Comparison of ENCODE assay signal across 14 cellular contexts in the genomic region with DNA sequence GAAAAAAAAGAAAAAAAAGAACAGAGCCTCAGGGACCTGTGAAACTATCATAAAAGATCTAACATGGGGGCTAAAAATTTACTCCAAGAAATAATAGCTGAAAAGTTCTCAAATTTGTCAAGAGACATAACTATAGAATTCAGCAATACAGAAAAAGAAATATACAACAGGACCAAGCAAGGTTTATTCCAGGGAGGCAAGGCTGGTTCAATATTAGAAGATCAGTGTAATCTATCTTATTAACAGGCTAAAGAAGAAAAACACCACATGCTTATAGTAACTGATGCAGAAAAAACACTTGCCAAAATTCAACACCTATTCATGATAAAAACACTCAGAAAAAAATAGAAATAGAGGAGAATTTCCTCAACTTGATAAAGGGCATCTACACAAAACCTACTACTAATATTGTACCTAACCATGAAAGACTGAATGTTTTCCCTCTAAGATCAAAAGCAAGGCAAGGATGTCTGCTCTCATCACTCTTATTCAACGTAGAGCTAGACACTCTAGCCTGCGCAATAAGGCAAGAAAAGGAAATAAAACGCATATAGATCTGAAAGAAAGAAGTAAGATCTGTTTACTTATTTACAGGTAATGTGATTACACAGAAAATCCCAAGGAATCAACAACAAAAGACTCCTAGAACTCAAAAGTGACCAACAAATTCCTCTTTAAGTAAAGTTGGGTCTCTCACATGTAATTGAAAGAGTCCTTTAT. TPM values are rescaled to one million over a fixed set of nuclear protein-coding genes. Genes with fewer than 3 reads are reported as not detected.
DNase-seq lines count a peak whose midpoint lies in the region; ATAC-seq and TF ChIP-seq lines count a peak whose summit lies in the region.
"Had no signal": no experiment of that assay in that cellular context is flagged by ENCODE, and none has a peak within 500 bp of the region (broad histone marks: within the 10 kb centered on the region; RNA-seq: fewer than 3 reads in every experiment).

No MANE protein-coding gene starts in this region.

- no peaks in the 10 kb centered on the region for H3K79me2 ChIP-seq in smooth muscle cell (ENCODE audit: low read depth)

- ATAC-seq in effector memory CD8-positive, alpha-beta T cell (replicated peaks): no peak

- H3K27me3 Mint-ChIP-seq in T-helper 1 cell treated with Interleukin-12 subunit alpha and Interleukin-12 subunit beta and Interleukin-4 antibody, amounts not matched to agents 30 μg/mL and 1 μg/mL, for 36 hours (ENCODE audit: low read depth): no peaks in the 10 kb centered on the region
- no peaks in the 10 kb centered on the region for H3K27me3 Mint-ChIP-seq in effector memory CD8-positive, alpha-beta T cell

- no peaks in the 10 kb centered on the region for H3K36me3 ChIP-seq in Peyer's patch
- H3K36me3 ChIP-seq in smooth muscle cell (ENCODE audit: low read depth): no peaks in the 10 kb centered on the region
- H3K36me3 ChIP-seq in vagina: no peaks in the 10 kb centered on the region

- no peaks in the 10 kb centered on the region for H3F3A ChIP-seq in smooth muscle cell (ENCODE audit: low read depth)

- WGBS in smooth muscle cell (ENCODE audit: low lambda C conversion rate): 95% methylated on average over 3 of the region's 3 CpGs

- intact Hi-C loops in vagina (cut with DNase I): no loop called here

- no peak overlapping the region for H3K27ac Mint-ChIP-seq in T-helper 1 cell treated with Interleukin-12 subunit alpha and Interleukin-12 subunit beta and Interleukin-4 antibody, amounts not matched to agents 30 μg/mL and 1 μg/mL, for 36 hours
- H3K27ac Mint-ChIP-seq in effector memory CD8-positive, alpha-beta T cell: peak overlapping the region; percentile 7 to 83

- no peak overlapping the region for H3K4me2 ChIP-seq in smooth muscle cell

- H4K20me1 ChIP-seq in smooth muscle cell (ENCODE audit: low read depth): no peaks in the 10 kb centered on the region

- H3K4me3 ChIP-seq in Peyer's patch: no peak overlapping the region
- H3K4me3 ChIP-seq in smooth muscle cell: peak overlapping the region; percentile 58
- no peak overlapping the region for H3K4me3 ChIP-seq in vagina

- H3K4me1 Mint-ChIP-seq in T-helper 1 cell treated with Interleukin-12 subunit alpha and Interleukin-12 subunit beta and Interleukin-4 antibody, amounts not matched to agents 30 μg/mL and 1 μg/mL, for 36 hours (ENCODE audit: low read depth): peaks cover 11% of the 10 kb centered on the region
- peaks cover 10 to 14% of the 10 kb centered on the region in 2 donors for H3K4me1 Mint-ChIP-seq in effector memory CD8-positive, alpha-beta T cell (ENCODE audit: low read depth in 2 of 2)

- H3K27me3 ChIP-seq in Peyer's patch: no peaks in the 10 kb centered on the region
- no peaks in the 10 kb centered on the region for H3K27me3 ChIP-seq in smooth muscle cell (ENCODE audit: low read depth)
- no peaks in the 10 kb centered on the region for H3K27me3 ChIP-seq in vagina

- TF ChIP-seq POLR2A in Peyer's patch (IDR thresholded peaks at IDR 0.05) (no peak), vagina (IDR thresholded peaks at IDR 0.05) (no peak)

- H3K9me3 Mint-ChIP-seq in T-helper 1 cell treated with Interleukin-12 subunit alpha and Interleukin-12 subunit beta and Interleukin-4 antibody, amounts not matched to agents 30 μg/mL and 1 μg/mL, for 36 hours: peaks cover 16% of the 10 kb centered on the region
- H3K9me3 Mint-ChIP-seq in effector memory CD8-positive, alpha-beta T cell: no peaks in the 10 kb centered on the region

- H3K9ac ChIP-seq in smooth muscle cell (ENCODE audit: low read depth): no peak overlapping the region

- H3K4me1 ChIP-seq in Peyer's patch: peaks cover 0 to 16% (median 2%) of the 10 kb centered on the region in 4 donors
- no peaks in the 10 kb centered on the region for H3K4me1 ChIP-seq in smooth muscle cell (ENCODE audit: low read depth)
- H3K4me1 ChIP-seq in vagina: peaks cover 7% of the 10 kb centered on the region

- H3K9me3 ChIP-seq in Peyer's patch (no peaks in the 10 kb centered on the region), smooth muscle cell (replicated peaks; ENCODE audit: low read depth) (no peaks in the 10 kb centered on the region), vagina (no peaks in the 10 kb centered on the region)

- TF ChIP-seq CTCF in Peyer's patch (IDR thresholded peaks at IDR 0.05) (no peak), smooth muscle cell (IDR thresholded peaks at IDR 0.05; ENCODE audit: borderline replicate concordance, insufficient read depth, poor library complexity, severe bottlenecking) (no peak), vagina (IDR thresholded peaks at IDR 0.05) (no peak)

- peak overlapping the region; percentile 94 for H2AFZ ChIP-seq in smooth muscle cell (ENCODE audit: low read depth)

- DNase-seq in T-helper 1 cell (no peak), Peyer's patch (no peak), smooth muscle cell (lab: John Stamatoyannopoulos, UW; ENCODE audit: unreplicated experiment) (no peak), vagina (ENCODE audit: extremely low spot score in 2 of 2) (no peak), substantia nigra (lab: John Stamatoyannopoulos, UW) (no peak), NCI-H1694 (lab: John Stamatoyannopoulos, UW) (no peak)
- DNase-seq in effector memory CD8-positive, alpha-beta T cell: no peak
- DNase-seq: activated CD8-positive, alpha-beta memory T cell treated with anti-CD3 and anti-CD28 coated beads, Interleukin-2, amount 50 U/mL, for 48 hours; hippocampal formation; NCI-H446 treated with DMSO at 0.1 percent for 48 hours; T-helper 9 cell had no signal

- peaks cover 5% of the 10 kb centered on the region for H3K36me3 Mint-ChIP-seq in T-helper 1 cell treated with Interleukin-12 subunit alpha and Interleukin-12 subunit beta and Interleukin-4 antibody, amounts not matched to agents 30 μg/mL and 1 μg/mL, for 36 hours (ENCODE audit: low read depth)
- peaks cover 3% of the 10 kb centered on the region for H3K36me3 Mint-ChIP-seq in effector memory CD8-positive, alpha-beta T cell (ENCODE audit: insufficient read depth)

- peak overlapping the region in 3 of 4 donors; percentile 68 to 85 (median 79) for H3K27ac ChIP-seq in Peyer's patch
- no peak overlapping the region for H3K27ac ChIP-seq in smooth muscle cell (ENCODE audit: low read depth)
- no peak overlapping the region for H3K27ac ChIP-seq in vagina
- H3K27ac ChIP-seq in substantia nigra (ENCODE audit: low read depth, low read length, poor library complexity, severe bottlenecking): no peak overlapping the region
- H3K27ac ChIP-seq: PC-9 had no signal

- peak overlapping the region; percentile 85 for H3K4me3 Mint-ChIP-seq in T-helper 1 cell treated with Interleukin-12 subunit alpha and Interleukin-12 subunit beta and Interleukin-4 antibody, amounts not matched to agents 30 μg/mL and 1 μg/mL, for 36 hours
- peak overlapping the region; percentile 69 to 84 for H3K4me3 Mint-ChIP-seq in effector memory CD8-positive, alpha-beta T cell

RNA-seq across cellular contexts. Expression of a gene that starts 1.2 kb away (rescaled TPM):
- total RNA-seq in Peyer's patch (10 to 100 TPM in 2 of 4 donors, 1 to 10 TPM in 2; 2.1 to 16.4 (median 11.7) TPM), smooth muscle cell (1.3 and 4.3 TPM in 2 replicates), vagina (70.2 TPM)
- 0.97 and 2.3 TPM in 2 replicates for polyA plus RNA-seq in smooth muscle cell
- total RNA-seq: lung microvascular endothelial cell had no signal

RNA-seq across cellular contexts. Expression of a gene that starts 20.9 kb away (rescaled TPM):
- total RNA-seq in Peyer's patch: 10 to 100 TPM; 23.1 to 68.8 (median 49.1) TPM
- total RNA-seq in smooth muscle cell: 60.3 and 62.5 TPM in 2 replicates
- polyA plus RNA-seq in smooth muscle cell: 20.3 and 30.8 TPM in 2 replicates
- total RNA-seq in vagina: 60.9 TPM

RNA-seq across cellular contexts. Expression of a gene that starts 43.7 kb away (rescaled TPM):
- 10 to 100 TPM in 3 of 4 donors, 1 to 10 TPM in 1; 9.1 to 28.2 (median 18.4) TPM for total RNA-seq in Peyer's patch
- 12.9 and 14.8 TPM in 2 replicates for total RNA-seq in smooth muscle cell
- 7.5 and 7.6 TPM in 2 replicates for polyA plus RNA-seq in smooth muscle cell
- total RNA-seq in vagina: 6.4 TPM

RNA-seq across cellular contexts. Expression of a gene that starts 43.8 kb away (rescaled TPM):
- total RNA-seq in Peyer's patch: 1 to 10 TPM; 2.3 to 3.6 (median 2.9) TPM
- total RNA-seq in smooth muscle cell: 1.9 and 8.6 TPM in 2 replicates
- polyA plus RNA-seq in smooth muscle cell: 3.2 and 4.6 TPM in 2 replicates
- total RNA-seq in vagina: 3.7 TPM

Comparison
In these comparisons a context has a peak if more than half of its experiments do, and no peak if none do; other contexts are left out.
1. H3K27ac ChIP-seq: peak in Peyer's patch (3 of 4); none in smooth muscle cell (single experiment), vagina (single experiment) and substantia nigra (single experiment).